In the genomic region with DNA sequence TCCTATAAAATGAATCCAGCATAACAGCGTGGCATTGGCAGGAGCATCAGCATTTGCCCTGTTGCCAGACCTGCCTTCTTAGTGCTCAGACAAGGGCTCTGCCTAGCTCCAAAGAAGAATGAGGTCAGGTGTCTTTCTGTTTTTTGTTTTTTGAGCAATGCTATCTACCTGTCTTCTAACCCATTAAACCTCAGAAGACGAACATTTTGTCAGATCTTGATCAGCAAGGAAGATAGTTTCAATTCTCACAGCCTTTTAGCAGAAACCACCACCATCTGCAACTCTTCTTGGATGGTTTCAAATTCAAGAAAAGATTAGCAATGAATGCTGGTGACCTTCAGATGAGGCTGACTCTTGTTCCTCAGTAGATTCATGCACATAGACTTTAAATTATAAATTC, we compare ENCODE assay signal across 2 cellular contexts.
TF ChIP-seq lines count a peak whose summit lies in the region.

No MANE protein-coding gene starts in this region.

TF ChIP-seq in liver, 16 proteins besides CTCF, POLR2A, EP300 and RAD21:
- TF ChIP-seq HNF4A (conservative IDR thresholded peaks at IDR 0.05) (no peak), YY1 (IDR thresholded peaks at IDR 0.05) (no peak), FOXA1 (IDR thresholded peaks at IDR 0.05) (no peak), NR2F2 (IDR thresholded peaks at IDR 0.05) (no peak)
- TF ChIP-seq, protein P1, sequence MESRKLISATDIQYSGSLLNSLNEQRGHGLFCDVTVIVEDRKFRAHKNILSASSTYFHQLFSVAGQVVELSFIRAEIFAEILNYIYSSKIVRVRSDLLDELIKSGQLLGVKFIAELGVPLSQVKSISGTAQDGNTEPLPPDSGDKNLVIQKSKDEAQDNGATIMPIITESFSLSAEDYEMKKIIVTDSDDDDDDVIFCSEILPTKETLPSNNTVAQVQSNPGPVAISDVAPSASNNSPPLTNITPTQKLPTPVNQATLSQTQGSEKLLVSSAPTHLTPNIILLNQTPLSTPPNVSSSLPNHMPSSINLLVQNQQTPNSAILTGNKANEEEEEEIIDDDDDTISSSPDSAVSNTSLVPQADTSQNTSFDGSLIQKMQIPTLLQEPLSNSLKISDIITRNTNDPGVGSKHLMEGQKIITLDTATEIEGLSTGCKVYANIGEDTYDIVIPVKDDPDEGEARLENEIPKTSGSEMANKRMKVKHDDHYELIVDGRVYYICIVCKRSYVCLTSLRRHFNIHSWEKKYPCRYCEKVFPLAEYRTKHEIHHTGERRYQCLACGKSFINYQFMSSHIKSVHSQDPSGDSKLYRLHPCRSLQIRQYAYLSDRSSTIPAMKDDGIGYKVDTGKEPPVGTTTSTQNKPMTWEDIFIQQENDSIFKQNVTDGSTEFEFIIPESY (IDR thresholded peaks at IDR 0.05), result no peak
- TF ChIP-seq, protein P2, sequence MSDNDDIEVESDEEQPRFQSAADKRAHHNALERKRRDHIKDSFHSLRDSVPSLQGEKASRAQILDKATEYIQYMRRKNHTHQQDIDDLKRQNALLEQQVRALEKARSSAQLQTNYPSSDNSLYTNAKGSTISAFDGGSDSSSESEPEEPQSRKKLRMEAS (IDR thresholded peaks at IDR 0.05), result no peak

TF ChIP-seq in HepG2, 621 proteins besides CTCF, POLR2A, EP300 and RAD21:
- no peak for TF ChIP-seq ZNF124 (CRISPR knock-in tag; IDR thresholded peaks at IDR 0.05)
